1 cellular context compared by ENCODE assay signal in genomic region chr22:49586244-49586748, GRCh38.
A peak's percentile ranks its signal among the peaks of the same experiment; 100 is the strongest.
TF ChIP-seq lines count a peak whose summit lies in the region.

No MANE protein-coding gene starts in this region.

TF ChIP-seq in HEK293, 187 proteins besides CTCF, POLR2A, EP300 and RAD21 (continued from another document):
- TF ChIP-seq, protein P1, sequence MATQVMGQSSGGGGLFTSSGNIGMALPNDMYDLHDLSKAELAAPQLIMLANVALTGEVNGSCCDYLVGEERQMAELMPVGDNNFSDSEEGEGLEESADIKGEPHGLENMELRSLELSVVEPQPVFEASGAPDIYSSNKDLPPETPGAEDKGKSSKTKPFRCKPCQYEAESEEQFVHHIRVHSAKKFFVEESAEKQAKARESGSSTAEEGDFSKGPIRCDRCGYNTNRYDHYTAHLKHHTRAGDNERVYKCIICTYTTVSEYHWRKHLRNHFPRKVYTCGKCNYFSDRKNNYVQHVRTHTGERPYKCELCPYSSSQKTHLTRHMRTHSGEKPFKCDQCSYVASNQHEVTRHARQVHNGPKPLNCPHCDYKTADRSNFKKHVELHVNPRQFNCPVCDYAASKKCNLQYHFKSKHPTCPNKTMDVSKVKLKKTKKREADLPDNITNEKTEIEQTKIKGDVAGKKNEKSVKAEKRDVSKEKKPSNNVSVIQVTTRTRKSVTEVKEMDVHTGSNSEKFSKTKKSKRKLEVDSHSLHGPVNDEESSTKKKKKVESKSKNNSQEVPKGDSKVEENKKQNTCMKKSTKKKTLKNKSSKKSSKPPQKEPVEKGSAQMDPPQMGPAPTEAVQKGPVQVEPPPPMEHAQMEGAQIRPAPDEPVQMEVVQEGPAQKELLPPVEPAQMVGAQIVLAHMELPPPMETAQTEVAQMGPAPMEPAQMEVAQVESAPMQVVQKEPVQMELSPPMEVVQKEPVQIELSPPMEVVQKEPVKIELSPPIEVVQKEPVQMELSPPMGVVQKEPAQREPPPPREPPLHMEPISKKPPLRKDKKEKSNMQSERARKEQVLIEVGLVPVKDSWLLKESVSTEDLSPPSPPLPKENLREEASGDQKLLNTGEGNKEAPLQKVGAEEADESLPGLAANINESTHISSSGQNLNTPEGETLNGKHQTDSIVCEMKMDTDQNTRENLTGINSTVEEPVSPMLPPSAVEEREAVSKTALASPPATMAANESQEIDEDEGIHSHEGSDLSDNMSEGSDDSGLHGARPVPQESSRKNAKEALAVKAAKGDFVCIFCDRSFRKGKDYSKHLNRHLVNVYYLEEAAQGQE (tag by site-specific recombination; IDR thresholded peaks at IDR 0.05) = no peak
- no peak for TF ChIP-seq ZNF530 (tag by site-specific recombination; IDR thresholded peaks at IDR 0.05; ENCODE audit: low read depth)
- TF ChIP-seq ZNF510 (tag by site-specific recombination; IDR thresholded peaks at IDR 0.05; ENCODE audit: insufficient replicate concordance) = no peak
- TF ChIP-seq EGR2 (tag by site-specific recombination; IDR thresholded peaks at IDR 0.05; ENCODE audit: low read depth) = no peak
- TF ChIP-seq ZNF777 (tag by site-specific recombination; IDR thresholded peaks at IDR 0.05; ENCODE audit: borderline replicate concordance) = no peak
- TF ChIP-seq, protein P2, sequence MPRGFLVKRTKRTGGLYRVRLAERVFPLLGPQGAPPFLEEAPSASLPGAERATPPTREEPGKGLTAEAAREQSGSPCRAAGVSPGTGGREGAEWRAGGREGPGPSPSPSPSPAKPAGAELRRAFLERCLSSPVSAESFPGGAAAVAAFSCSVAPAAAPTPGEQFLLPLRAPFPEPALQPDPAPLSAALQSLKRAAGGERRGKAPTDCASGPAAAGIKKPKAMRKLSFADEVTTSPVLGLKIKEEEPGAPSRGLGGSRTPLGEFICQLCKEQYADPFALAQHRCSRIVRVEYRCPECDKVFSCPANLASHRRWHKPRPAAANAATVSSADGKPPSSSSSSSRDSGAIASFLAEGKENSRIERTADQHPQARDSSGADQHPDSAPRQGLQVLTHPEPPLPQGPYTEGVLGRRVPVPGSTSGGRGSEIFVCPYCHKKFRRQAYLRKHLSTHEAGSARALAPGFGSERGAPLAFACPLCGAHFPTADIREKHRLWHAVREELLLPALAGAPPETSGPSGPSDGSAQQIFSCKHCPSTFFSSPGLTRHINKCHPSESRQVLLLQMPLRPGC (tag by site-specific recombination; IDR thresholded peaks at IDR 0.05) = peak; percentile 81
- no peak for TF ChIP-seq ZNF214 (tag by site-specific recombination; IDR thresholded peaks at IDR 0.05; ENCODE audit: borderline replicate concordance)
- TF ChIP-seq ZNF521 (tag by site-specific recombination; IDR thresholded peaks at IDR 0.05) = no peak
- peak; percentile 98 for TF ChIP-seq ZNF629 (tag by site-specific recombination; IDR thresholded peaks at IDR 0.05)
- no peak for TF ChIP-seq TRIM28 (IDR thresholded peaks at IDR 0.05; ENCODE audit: borderline replicate concordance, low read length)
- TF ChIP-seq ZNF654 (tag by site-specific recombination; IDR thresholded peaks at IDR 0.05; ENCODE audit: low read depth) = no peak
- TF ChIP-seq ZNF544 (tag by site-specific recombination; IDR thresholded peaks at IDR 0.05) = no peak
- TF ChIP-seq ZBTB1 (tag by site-specific recombination; IDR thresholded peaks at IDR 0.05) = no peak
- TF ChIP-seq ZNF2 (tag by site-specific recombination; IDR thresholded peaks at IDR 0.05) = no peak
- TF ChIP-seq ZNF18 (tag by site-specific recombination; IDR thresholded peaks at IDR 0.05) = no peak
- no peak for TF ChIP-seq ZNF302 (tag by site-specific recombination; IDR thresholded peaks at IDR 0.05; ENCODE audit: low read depth)
- no peak for TF ChIP-seq PRDM1 (tag by site-specific recombination; IDR thresholded peaks at IDR 0.05)
- TF ChIP-seq AEBP2 (tag by site-specific recombination; IDR thresholded peaks at IDR 0.05; ENCODE audit: borderline replicate concordance) = no peak
- no peak for TF ChIP-seq ZNF670 (tag by site-specific recombination; IDR thresholded peaks at IDR 0.05; ENCODE audit: low read depth)
- no peak for TF ChIP-seq ZNF350 (tag by site-specific recombination; IDR thresholded peaks at IDR 0.05)
- no peak for TF ChIP-seq PRDM4 (tag by site-specific recombination; IDR thresholded peaks at IDR 0.05)
- TF ChIP-seq KLF16 (tag by site-specific recombination; IDR thresholded peaks at IDR 0.05) = no peak
- TF ChIP-seq ZNF169 (tag by site-specific recombination; IDR thresholded peaks at IDR 0.05) = peak; percentile 81; the same call in 1 of the 2 replicates
- no peak for TF ChIP-seq PRDM2 (tag by site-specific recombination; IDR thresholded peaks at IDR 0.05; ENCODE audit: borderline replicate concordance)
- TF ChIP-seq ZNF433 (tag by site-specific recombination; IDR thresholded peaks at IDR 0.05; ENCODE audit: low read depth) = no peak
- no peak for TF ChIP-seq ZNF354C (tag by site-specific recombination; IDR thresholded peaks at IDR 0.05; ENCODE audit: borderline replicate concordance, low read depth)
- no peak for TF ChIP-seq ZNF292 (tag by site-specific recombination; IDR thresholded peaks at IDR 0.05; ENCODE audit: borderline replicate concordance, low read depth)
- no peak for TF ChIP-seq ZNF529 (tag by site-specific recombination; IDR thresholded peaks at IDR 0.05; ENCODE audit: insufficient replicate concordance)
- no peak for TF ChIP-seq ZNF624 (tag by site-specific recombination; IDR thresholded peaks at IDR 0.05)
